1 cellular context compared by ENCODE assay signal in genomic region chr14:95208598-95208997, GRCh38.
A peak's percentile ranks its signal among the peaks of the same experiment; 100 is the strongest.
TF ChIP-seq lines count a peak whose summit lies in the region.

No MANE protein-coding gene starts in this region.

TF ChIP-seq in GM12878, 131 proteins besides CTCF, POLR2A, EP300 and RAD21 (continued from another document):
- peak; percentile 46 for TF ChIP-seq RELB (IDR thresholded peaks at IDR 0.05; ENCODE audit: low read depth)
- TF ChIP-seq HSF1 (IDR thresholded peaks at IDR 0.05; ENCODE audit: low read depth, low read length) = no peak
- peak; percentile 51; the same call in 1 of the 2 replicates for TF ChIP-seq MTA2 (IDR thresholded peaks at IDR 0.05; ENCODE audit: low read depth)
- no peak for TF ChIP-seq CEBPZ (IDR thresholded peaks at IDR 0.05; ENCODE audit: low read depth, low read length)
- peak; percentile 33 to 41; a peak in 1 of 4 replicates for TF ChIP-seq BHLHE40 (IDR thresholded peaks at IDR 0.05; ENCODE audit: borderline replicate concordance in 1 of 2, low read depth in 2 of 2, low read length in 1 of 2)
- peak; percentile 31 for TF ChIP-seq PBX3 (IDR thresholded peaks at IDR 0.05; ENCODE audit: insufficient replicate concordance, low read depth, low read length)
- TF ChIP-seq MEF2A (IDR thresholded peaks at IDR 0.05; ENCODE audit: insufficient read depth, low read depth, low read length) = no peak
- TF ChIP-seq PKNOX1 (IDR thresholded peaks at IDR 0.05) = peak; percentile 73
- no peak for TF ChIP-seq JUND (IDR thresholded peaks at IDR 0.05; ENCODE audit: low read depth, low read length)
- TF ChIP-seq FOXM1 (IDR thresholded peaks at IDR 0.05; ENCODE audit: low read depth, low read length) = peak; percentile 28; the same call in 1 of the 2 replicates
